In the genomic region with DNA sequence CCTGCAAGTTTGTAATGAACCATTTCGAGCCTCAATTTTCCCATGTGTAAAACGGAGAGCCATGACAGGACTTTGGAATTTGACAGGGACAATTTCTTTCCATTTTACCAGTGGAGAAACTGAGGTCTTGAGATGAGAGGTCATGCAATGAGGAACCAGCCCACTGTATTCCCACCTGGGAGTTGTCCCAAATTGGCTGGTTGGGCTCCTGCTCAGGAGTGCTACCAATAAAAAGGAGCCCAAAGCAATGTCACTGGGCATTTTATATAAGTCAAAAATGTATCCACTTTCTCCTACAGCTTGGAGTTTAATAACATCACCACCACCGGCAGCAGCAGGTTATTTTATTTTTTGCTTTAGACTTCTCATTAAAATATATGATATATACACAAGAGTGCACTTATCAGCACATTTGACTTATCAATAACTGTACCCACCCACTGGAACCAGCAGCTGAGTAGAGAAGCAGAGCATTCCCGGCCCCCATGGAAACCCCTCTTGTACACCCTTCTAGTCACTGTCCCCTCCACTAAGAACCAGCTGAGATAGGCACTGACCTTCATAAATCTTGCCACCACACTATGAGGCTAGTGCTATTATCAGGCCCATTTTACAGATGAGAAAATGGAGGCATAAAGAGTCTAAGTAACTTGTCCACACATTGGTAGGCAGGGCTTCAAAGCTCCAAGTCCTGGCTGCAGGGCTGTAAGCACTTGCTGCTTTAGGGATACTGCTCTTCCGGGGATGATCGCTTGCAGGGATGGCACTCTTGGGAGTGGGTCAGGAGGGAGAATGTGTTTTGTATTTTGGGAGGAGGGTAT, we compare ENCODE assay signal across 32 cellular contexts. TPM values are rescaled to one million over a fixed set of nuclear protein-coding genes. Genes with fewer than 3 reads are reported as not detected.
DNase-seq lines count a peak whose midpoint lies in the region; ATAC-seq, FAIRE-seq and TF ChIP-seq lines count a peak whose summit lies in the region.
"Had no signal": no experiment of that assay in that cellular context is flagged by ENCODE, and none has a peak within 500 bp of the region (broad histone marks: within the 10 kb centered on the region; RNA-seq: fewer than 3 reads in every experiment).

No MANE protein-coding gene starts in this region.

- peaks cover 45% of the 10 kb centered on the region for H3K4me1 ChIP-seq in HepG2 (ENCODE audit: insufficient read depth, low read length)
- no peaks in the 10 kb centered on the region for H3K4me1 ChIP-seq in right lobe of liver
- H3K4me1 ChIP-seq in BLaER1, result peaks cover 13% of the 10 kb centered on the region
- no peaks in the 10 kb centered on the region for H3K4me1 ChIP-seq in SJSA1 (replicated peaks)
- no peaks in the 10 kb centered on the region for H3K4me1 ChIP-seq in osteoblast (ENCODE audit: insufficient read depth, low read length)
- no peaks in the 10 kb centered on the region for H3K4me1 ChIP-seq in Caco-2
- no peaks in the 10 kb centered on the region for H3K4me1 ChIP-seq in H9 (ENCODE audit: insufficient read depth, low read length)
- H3K4me1 ChIP-seq: A549, BE2C had no signal

- H3K27me3 Mint-ChIP-seq in Caco-2 (ENCODE audit: insufficient read depth, unreplicated experiment) (peaks cover 7% of the 10 kb centered on the region), H9 (ENCODE audit: low read depth) (peaks cover 69% of the 10 kb centered on the region)

- H3K23me2 ChIP-seq in H9 (ENCODE audit: insufficient read length, low read depth, low read length, poor library complexity, severe bottlenecking), result no peaks in the 10 kb centered on the region

- no peak overlapping the region for H3K9ac ChIP-seq in HepG2 (ENCODE audit: insufficient read depth, low read depth, low read length)
- H3K9ac ChIP-seq in BLaER1, result no peak overlapping the region
- no peak overlapping the region for H3K9ac ChIP-seq in H9 (ENCODE audit: extremely low read depth, insufficient read length, low read length)
- H3K9ac ChIP-seq: BLaER1 treated with 17β-estradiol and CSF1 and Interleukin-3, amounts not matched to agents 10 nM and 100 nM had no signal

- H3K9me3 Mint-ChIP-seq in Caco-2 (ENCODE audit: unreplicated experiment) (no peaks in the 10 kb centered on the region), H9 (no peaks in the 10 kb centered on the region)
- H3K9me3 Mint-ChIP-seq: CD14-positive monocyte; CD4-positive, alpha-beta T cell; CD8-positive, alpha-beta memory T cell; CD8-positive, alpha-beta T cell had no signal

- H3K18ac ChIP-seq in H9 (ENCODE audit: insufficient read length, low read depth, low read length), result no peak overlapping the region

- no peak overlapping the region for H3K56ac ChIP-seq in H9 (ENCODE audit: insufficient read length, low read depth, low read length)

- TF ChIP-seq POLR2A in HepG2 (IDR thresholded peaks at IDR 0.05; ENCODE audit: insufficient read depth in 1 of 2, low read depth in 2 of 2, low read length in 2 of 2), result no peak
- TF ChIP-seq POLR2A in right lobe of liver (IDR thresholded peaks at IDR 0.05), result no peak

- no peak overlapping the region for H3K27ac ChIP-seq in HepG2 (ENCODE audit: extremely low read length, insufficient read depth, low read length)
- no peak overlapping the region for H3K27ac ChIP-seq in right lobe of liver
- H3K27ac ChIP-seq in BLaER1, result no peak overlapping the region
- no peak overlapping the region for H3K27ac ChIP-seq in SJSA1
- no peak overlapping the region for H3K27ac ChIP-seq in osteoblast (ENCODE audit: low read depth, low read length)
- H3K27ac ChIP-seq in H9 (ENCODE audit: insufficient read length, low read depth, low read length), result no peak overlapping the region
- H3K27ac ChIP-seq: 22Rv1; A549; BLaER1 treated with 17β-estradiol and CSF1 and Interleukin-3, amounts not matched to agents 10 nM and 100 nM; C4-2B had no signal

- H3K4me2 ChIP-seq in HepG2 (ENCODE audit: low read depth, low read length), result no peak overlapping the region
- peak overlapping the region; percentile 45; the same call in 1 of the 2 replicates for H3K4me2 ChIP-seq in BLaER1
- no peak overlapping the region for H3K4me2 ChIP-seq in osteoblast (ENCODE audit: insufficient read depth, low read length)
- no peak overlapping the region for H3K4me2 ChIP-seq in H9 (ENCODE audit: insufficient read depth, insufficient read length, low read length)
- H3K4me2 ChIP-seq: A549 had no signal

- no peaks in the 10 kb centered on the region for H3K9me3 ChIP-seq in HepG2 (ENCODE audit: low read length)
- no peaks in the 10 kb centered on the region for H3K9me3 ChIP-seq in right lobe of liver
- H3K9me3 ChIP-seq in BLaER1, result peaks cover 17% of the 10 kb centered on the region; the same call in 1 of the 2 replicates
- H3K9me3 ChIP-seq in SJSA1 (replicated peaks), result peaks cover 30% of the 10 kb centered on the region
- no peaks in the 10 kb centered on the region for H3K9me3 ChIP-seq in osteoblast (ENCODE audit: low read depth, low read length)
- no peaks in the 10 kb centered on the region for H3K9me3 ChIP-seq in Caco-2
- H3K9me3 ChIP-seq in H9 (ENCODE audit: control insufficient read depth, low read depth, low read length), result no peaks in the 10 kb centered on the region
- H3K9me3 ChIP-seq: A549, BE2C had no signal

- no peaks in the 10 kb centered on the region for H3K79me1 ChIP-seq in H9 (ENCODE audit: insufficient read depth, low read depth, low read length, poor library complexity, severe bottlenecking)

- no peak overlapping the region for H4K91ac ChIP-seq in H9 (ENCODE audit: insufficient read length, low read depth, low read length)

- TF ChIP-seq EP300 in HepG2 (IDR thresholded peaks at IDR 0.05; ENCODE audit: low read depth in 2 of 2, low read length in 2 of 2), result no peak
- TF ChIP-seq EP300 in HepG2 (CRISPR knock-in tag; IDR thresholded peaks at IDR 0.05; ENCODE audit: borderline replicate concordance), result no peak

- DNase-seq in HepG2 (ENCODE audit: low spot score) (no peak), right lobe of liver (no peak), SJSA1 (ENCODE audit: low read depth in 1 of 2, low spot score in 2 of 2) (peak; percentile 70 to 87), osteoblast (ENCODE audit: insufficient read length, low spot score, missing footprints) (peak; percentile 48), Caco-2 (no peak), H9 (no peak)
- DNase-seq: 8988T; ACHN; AML-193; BE2C; C1 segment of cervical spinal cord; Calu3; CD4-positive, alpha-beta memory T cell; CD4-positive, alpha-beta T cell; CD4-positive, CD25-positive, alpha-beta regulatory T cell; CD8-positive, alpha-beta memory T cell; CD8-positive, alpha-beta T cell; COR-L47; DMS 273 treated with DMSO at 0.1 percent for 48 hours; DMS79; DMS79 treated with DMSO at 0.1 percent for 48 hours; EL had no signal

- TF ChIP-seq CTCF in HepG2 (CRISPR knock-in tag; IDR thresholded peaks at IDR 0.05) (no peak), right lobe of liver (IDR thresholded peaks at IDR 0.05) (no peak), osteoblast (IDR thresholded peaks at IDR 0.05; ENCODE audit: extremely low read depth, low read depth, low read length) (no peak), Caco-2 (IDR thresholded peaks at IDR 0.05; ENCODE audit: insufficient read depth in 1 of 2, low read depth in 1 of 2, low read length in 1 of 2, severe bottlenecking in 1 of 2, unreplicated experiment in 1 of 2) (no peak), H9 (conservative IDR thresholded peaks at IDR 0.05) (no peak)

- H3K4me3 ChIP-seq in HepG2 (replicated peaks in 1 of 3; ENCODE audit: insufficient read depth in 1 of 3, low read depth in 2 of 3, low read length in 3 of 3) (no peak overlapping the region), right lobe of liver (no peak overlapping the region), BLaER1 (no peak overlapping the region), SJSA1 (no peak overlapping the region), osteoblast (ENCODE audit: insufficient read depth, low read length) (no peak overlapping the region), Caco-2 (ENCODE audit: low read depth, low read length) (no peak overlapping the region)
- H3K4me3 ChIP-seq: A549; BLaER1 treated with 17β-estradiol and CSF1 and Interleukin-3, amounts not matched to agents 10 nM and 100 nM had no signal

- H3K4ac ChIP-seq in H9 (ENCODE audit: low read depth, low read length), result no peak overlapping the region

- H2BK15ac ChIP-seq in H9 (ENCODE audit: low read depth, low read length), result no peak overlapping the region

- TF ChIP-seq RAD21 in HepG2 (CRISPR knock-in tag; IDR thresholded peaks at IDR 0.05), result no peak

- no peak overlapping the region for H2AK5ac ChIP-seq in H9 (ENCODE audit: insufficient read length, low read length)

- no peak overlapping the region for H3K23ac ChIP-seq in H9 (ENCODE audit: insufficient read length, low read depth, low read length)

- no peak overlapping the region for H3K4me3 Mint-ChIP-seq in Caco-2 (ENCODE audit: unreplicated experiment)
- H3K4me3 Mint-ChIP-seq in H9, result no peak overlapping the region
- H3K4me3 Mint-ChIP-seq: B cell; CD14-positive monocyte; CD4-positive, alpha-beta memory T cell; CD4-positive, alpha-beta T cell; CD4-positive, CD25-positive, alpha-beta regulatory T cell; CD8-positive, alpha-beta memory T cell; CD8-positive, alpha-beta T cell had no signal

- H3K36me3 Mint-ChIP-seq in Caco-2 (ENCODE audit: insufficient read depth, unreplicated experiment) (no peaks in the 10 kb centered on the region), H9 (ENCODE audit: insufficient read depth in 1 of 3, low read depth in 3 of 3) (no peaks in the 10 kb centered on the region)
- H3K36me3 Mint-ChIP-seq: CD14-positive monocyte; CD4-positive, alpha-beta memory T cell; CD4-positive, CD25-positive, alpha-beta regulatory T cell; CD8-positive, alpha-beta T cell had no signal

- no peak overlapping the region for H2BK5ac ChIP-seq in H9 (ENCODE audit: insufficient read length, low read length)

- no peak overlapping the region for H4K8ac ChIP-seq in H9 (replicated peaks; ENCODE audit: insufficient read length, low read depth, low read length)

- H3K14ac ChIP-seq in H9 (ENCODE audit: insufficient read depth, low read length), result no peak overlapping the region

- H2AFZ ChIP-seq in HepG2 (ENCODE audit: low read length) (no peak overlapping the region), osteoblast (ENCODE audit: low read length) (no peak overlapping the region), H9 (ENCODE audit: low read length) (no peak overlapping the region)

- intact Hi-C loops in HepG2 (cut with micrococcal nuclease; ENCODE audit: unreplicated experiment) (no loop called here), right lobe of liver (cut with DNase I) (no loop called here), Caco-2 (cut with micrococcal nuclease; ENCODE audit: unreplicated experiment) (no loop called here)

- H3K79me2 ChIP-seq in HepG2 (ENCODE audit: insufficient read depth, low read length) (no peaks in the 10 kb centered on the region), osteoblast (ENCODE audit: insufficient read depth, low read length) (no peaks in the 10 kb centered on the region), H9 (ENCODE audit: insufficient read depth, low read length) (no peaks in the 10 kb centered on the region)

- 53% methylated on average over 6 of the region's 6 CpGs for WGBS in HepG2 (ENCODE audit: low lambda C conversion rate)
- 76% methylated on average over 6 of the region's 6 CpGs for WGBS in right lobe of liver (ENCODE audit: insufficient coverage, low coverage, low lambda C conversion rate, missing lambda C conversion rate)
- WGBS in H9 (ENCODE audit: extremely low coverage, insufficient read length, low lambda C conversion rate), result no CpG with 5 or more reads among the region's 6 CpGs

- no peaks in the 10 kb centered on the region for H3K27me3 ChIP-seq in HepG2 (ENCODE audit: control insufficient read depth in 1 of 2, insufficient read depth in 2 of 2, low read length in 2 of 2)
- no peaks in the 10 kb centered on the region for H3K27me3 ChIP-seq in right lobe of liver
- no peaks in the 10 kb centered on the region for H3K27me3 ChIP-seq in BLaER1
- H3K27me3 ChIP-seq in SJSA1 (replicated peaks), result peaks cover 99% of the 10 kb centered on the region
- no peaks in the 10 kb centered on the region for H3K27me3 ChIP-seq in osteoblast (ENCODE audit: insufficient read depth, low read length)
- no peaks in the 10 kb centered on the region; the same call in 1 of the 2 replicates for H3K27me3 ChIP-seq in Caco-2 (replicated peaks; ENCODE audit: control insufficient read depth, insufficient read depth, low read length)
- H3K27me3 ChIP-seq in H9 (ENCODE audit: insufficient read depth, low read length), result no peaks in the 10 kb centered on the region
- H3K27me3 ChIP-seq: BLaER1 treated with 17β-estradiol and CSF1 and Interleukin-3, amounts not matched to agents 10 nM and 100 nM had no signal

- H3K36me3 ChIP-seq in HepG2 (replicated peaks in 1 of 2; ENCODE audit: control insufficient read depth in 1 of 2, insufficient read depth in 2 of 2, low read length in 2 of 2) (no peaks in the 10 kb centered on the region), right lobe of liver (no peaks in the 10 kb centered on the region), BLaER1 (no peaks in the 10 kb centered on the region), SJSA1 (no peaks in the 10 kb centered on the region), osteoblast (ENCODE audit: insufficient read depth, low read length) (no peaks in the 10 kb centered on the region), Caco-2 (ENCODE audit: control insufficient read depth, insufficient read depth, low read length) (no peaks in the 10 kb centered on the region)
- H3K36me3 ChIP-seq: BE2C; BLaER1 treated with 17β-estradiol and CSF1 and Interleukin-3, amounts not matched to agents 10 nM and 100 nM had no signal

- H2BK120ac ChIP-seq in H9 (ENCODE audit: low read depth, low read length, poor library complexity, severe bottlenecking), result no peak overlapping the region

- ATAC-seq in HepG2 (no peak), right lobe of liver (no peak), GM18867 (IDR thresholded peaks at IDR 0.05; ENCODE audit: unreplicated experiment) (no peak)
- ATAC-seq: A549; CD8-positive, alpha-beta T cell had no signal

- H3T11ph ChIP-seq in H9 (ENCODE audit: low read length), result no peak overlapping the region

- H3K27ac Mint-ChIP-seq in Caco-2 (ENCODE audit: unreplicated experiment) (no peak overlapping the region), H9 (no peak overlapping the region)
- H3K27ac Mint-ChIP-seq: B cell; CD14-positive monocyte; CD4-positive, alpha-beta memory T cell; CD4-positive, alpha-beta T cell; CD4-positive, CD25-positive, alpha-beta regulatory T cell; CD8-positive, alpha-beta memory T cell; CD8-positive, alpha-beta T cell had no signal

- in situ Hi-C loops in HepG2 (cut with HindIII; ENCODE audit: extremely low pct_ligation_motif_present, low pct_unique_long_range_greater_than_20kb), result loop anchor here (25.0 kb wide), 1 partner anchor 1921 kb away; no protein-coding TSS in a partner anchor

- no peaks in the 10 kb centered on the region for H3K4me1 Mint-ChIP-seq in Caco-2 (ENCODE audit: low read depth, unreplicated experiment)
- H3K4me1 Mint-ChIP-seq in H9, result peaks cover 5 to 9% of the 10 kb centered on the region in 2 experiments
- H3K4me1 Mint-ChIP-seq: B cell; CD14-positive monocyte; CD4-positive, alpha-beta memory T cell; CD4-positive, CD25-positive, alpha-beta regulatory T cell; CD8-positive, alpha-beta memory T cell had no signal

- CTCF ChIA-PET in HepG2 (lab: Yijun Ruan, JAX; ENCODE audit: low intra/inter-chr PET ratio, low total read pairs) (no interaction called here), Caco-2 (lab: Charles Lee) (interaction anchor here (2.1 kb wide), 1 partner anchor 11 kb away, joined by 7 read pairs; no protein-coding TSS in a partner anchor)

- POLR2A ChIA-PET in HepG2 (lab: Yijun Ruan, JAX) (no interaction called here), Caco-2 (lab: Charles Lee) (no interaction called here)

- H2BK12ac ChIP-seq in H9 (ENCODE audit: insufficient read length, low read depth, low read length), result no peak overlapping the region

- no peak overlapping the region for H2BK20ac ChIP-seq in H9 (ENCODE audit: low read depth, low read length, poor library complexity, severe bottlenecking)

- FAIRE-seq in HepG2 (lab: Jason Lieb, UNC), result no peak
- FAIRE-seq: A204.1, A549, D721Med had no signal

- no TSS peak for BruUV-seq in HepG2 (replicated peaks; lab: Mats Ljungman, UMichigan)
- BruUV-seq in Caco-2 (replicated peaks; lab: Mats Ljungman, UMichigan), result no TSS peak

- no peaks in the 10 kb centered on the region for H4K20me1 ChIP-seq in HepG2 (ENCODE audit: insufficient read depth, low read length)
- H4K20me1 ChIP-seq in BLaER1, result no peaks in the 10 kb centered on the region
- H4K20me1 ChIP-seq in osteoblast (ENCODE audit: insufficient read depth, low read length), result no peaks in the 10 kb centered on the region
- H4K20me1 ChIP-seq in H9 (ENCODE audit: control insufficient read depth, insufficient read depth, insufficient read length), result no peaks in the 10 kb centered on the region
- H4K20me1 ChIP-seq: BLaER1 treated with 17β-estradiol and CSF1 and Interleukin-3, amounts not matched to agents 10 nM and 100 nM had no signal

- H4K5ac ChIP-seq in H9 (ENCODE audit: insufficient read length, low read depth, low read length), result no peak overlapping the region

RNA-seq across cellular contexts. Expression of gene RBM19, which starts 25.3 kb away (rescaled TPM):
- total RNA-seq in HepG2 (2016; rRNA removed; fragmentation: Illumina TruSeq; extraction: Trizol) (26.5 and 32.2 TPM in 2 replicates), right lobe of liver (10 to 100 TPM; 11.3 to 17.2 (median 14.2) TPM), osteoblast (21.2 and 27.5 TPM in 2 replicates), Caco-2 (2022) (35.7 and 41.4 TPM in 2 replicates), H9 (2021) (32.2 and 33.1 TPM in 2 replicates)
- 6.7 and 7.5 TPM in 2 replicates for total RNA-seq in HepG2 (2016; cell fraction: cytosol; rRNA removed; fragmentation: Illumina TruSeq; extraction: Trizol; ENCODE audit: low read depth)
- 24.9 and 31.0 TPM in 2 replicates for total RNA-seq in HepG2 (2016; cell fraction: insoluble cytoplasmic fraction; rRNA removed; fragmentation: Illumina TruSeq; extraction: Trizol)
- total RNA-seq in HepG2 (2016; cell fraction: membrane; rRNA removed; fragmentation: Illumina TruSeq; extraction: Trizol), result 8.3 and 8.9 TPM in 2 replicates
- total RNA-seq in HepG2 (2016; cell fraction: nucleus; rRNA removed; fragmentation: Illumina TruSeq; extraction: Trizol), result 34.8 and 41.6 TPM in 2 replicates
- polyA plus RNA-seq in HepG2 (2011; rRNA removed), result 19.3 and 22.1 TPM in 2 replicates
- 9.7 and 13.0 TPM in 2 replicates for polyA plus RNA-seq in HepG2 (2011; cell fraction: cytosol; rRNA removed)
- polyA plus RNA-seq in HepG2 (2011; cell fraction: nucleus; rRNA removed), result 84.7 and 92.9 TPM in 2 replicates
- polyA plus RNA-seq in HepG2 (2012), result 19.5 and 21.4 TPM in 2 replicates
- polyA plus RNA-seq in HepG2 (2016; cell fraction: cytosol; fragmentation: Illumina TruSeq; extraction: Trizol; ENCODE audit: low read depth), result 2.5 and 2.9 TPM in 2 replicates
- polyA plus RNA-seq in HepG2 (2016; cell fraction: insoluble cytoplasmic fraction; fragmentation: Illumina TruSeq; extraction: Trizol; ENCODE audit: low read depth), result 23.1 and 25.3 TPM in 2 replicates
- polyA plus RNA-seq in HepG2 (2016; cell fraction: membrane; fragmentation: Illumina TruSeq; extraction: Trizol; ENCODE audit: low read depth), result 4.5 and 5.7 TPM in 2 replicates
- polyA plus RNA-seq in HepG2 (2016; cell fraction: nucleus; fragmentation: Illumina TruSeq; extraction: Trizol; ENCODE audit: insufficient read depth, low read depth), result 64.2 and 66.3 TPM in 2 replicates
- polyA minus RNA-seq in HepG2 (2011; rRNA and poly(A)+ RNA removed; ENCODE audit: low replicate concordance), result 21.4 and 32.0 TPM in 2 replicates
- polyA minus RNA-seq in HepG2 (2011; cell fraction: cytosol; rRNA and poly(A)+ RNA removed), result 13.6 and 13.7 TPM in 2 replicates
- polyA minus RNA-seq in HepG2 (2011; cell fraction: nucleus; rRNA and poly(A)+ RNA removed), result 58.7 and 59.3 TPM in 2 replicates
- total RNA-seq in SJSA1 (2014; rRNA removed; shearing (Covaris generic)), result 271 and 433 TPM in 2 replicates

Comparison
In these comparisons a context has a peak if more than half of its experiments do, and no peak if none do; other contexts are left out.
1. DNase-seq: peak in SJSA1 (2 of 2) and osteoblast (single experiment); none in HepG2 (single experiment), right lobe of liver (0 of 3), Caco-2 (0 of 2) and H9 (single experiment).